ENCODE assay signal across 19 cellular contexts in genomic region chr12:4044736-4045432, GRCh38.
DNase-seq lines count a peak whose midpoint lies in the region; ATAC-seq and TF ChIP-seq lines count a peak whose summit lies in the region.
"Had no signal": no experiment of that assay in that cellular context is flagged by ENCODE, and none has a peak within 500 bp of the region (broad histone marks: within the 10 kb centered on the region; RNA-seq: fewer than 3 reads in every experiment).

No MANE protein-coding gene starts in this region.

- H3K27ac Mint-ChIP-seq in endodermal cell: no peak overlapping the region

- no peaks in the 10 kb centered on the region for H3K36me3 ChIP-seq in right atrium auricular region
- H3K36me3 ChIP-seq in endodermal cell (ENCODE audit: control insufficient read depth, insufficient read depth, low read length): no peaks in the 10 kb centered on the region
- H3K36me3 ChIP-seq in neuronal stem cell (replicated peaks in 1 of 2; ENCODE audit: control insufficient read depth in 2 of 2, insufficient read depth in 2 of 2, low read length in 2 of 2): no peaks in the 10 kb centered on the region
- H3K36me3 ChIP-seq in MG63: no peaks in the 10 kb centered on the region
- H3K36me3 ChIP-seq in gastroesophageal sphincter: no peaks in the 10 kb centered on the region

- H2BK120ac ChIP-seq in neuronal stem cell (ENCODE audit: low read depth, low read length): no peak overlapping the region

- no peak overlapping the region for H3K4me2 ChIP-seq in neuronal stem cell (ENCODE audit: insufficient read depth, low read length, poor library complexity, severe bottlenecking)
- H3K4me2 ChIP-seq: PC-9 had no signal

- peak overlapping the region; percentile 59 for H2AK5ac ChIP-seq in neuronal stem cell (ENCODE audit: low read depth, low read length)

- DNase-seq in left cardiac atrium: no peak
- no peak for DNase-seq in right atrium auricular region (ENCODE audit: low spot score)
- DNase-seq in NCI-H82 treated with DMSO at 0.1 percent for 48 hours (lab: John Stamatoyannopoulos, UW; ENCODE audit: unreplicated experiment): peak; percentile 41
- peak; percentile 44 for DNase-seq in endodermal cell
- no peak for DNase-seq in neuronal stem cell (ENCODE audit: low spot score)
- no peak for DNase-seq in MG63
- no peak for DNase-seq in SHP77 treated with DMSO at 0.1 percent for 48 hours (lab: John Stamatoyannopoulos, UW)
- DNase-seq: ACHN; C1 segment of cervical spinal cord; CD8-positive, alpha-beta memory T cell; KG1; MV-4-11; NCI-H1694 treated with DMSO at 0.1 percent for 48 hours; NCI-H2107; NCI-H510A; NCI-H748 treated with DMSO at 0.1 percent for 48 hours; PC-9 had no signal

- H3K4me1 Mint-ChIP-seq in endodermal cell: peaks cover 19% of the 10 kb centered on the region
- H3K4me1 Mint-ChIP-seq: CD8-positive, alpha-beta memory T cell had no signal

- H2BK15ac ChIP-seq in neuronal stem cell (ENCODE audit: low read length): peak overlapping the region; percentile 8

- H2BK5ac ChIP-seq in neuronal stem cell (ENCODE audit: low read length): no peak overlapping the region

- peak overlapping the region; percentile 64 for H2BK12ac ChIP-seq in neuronal stem cell (ENCODE audit: low read length)

- no peak overlapping the region for H3K4me3 Mint-ChIP-seq in endodermal cell
- H3K4me3 Mint-ChIP-seq: CD8-positive, alpha-beta memory T cell had no signal

- no peaks in the 10 kb centered on the region for H3K9me3 ChIP-seq in right atrium auricular region
- H3K9me3 ChIP-seq in endodermal cell (ENCODE audit: control insufficient read depth, low read length): peaks cover 19% of the 10 kb centered on the region
- H3K9me3 ChIP-seq in neuronal stem cell (replicated peaks in 1 of 2; ENCODE audit: control insufficient read depth in 2 of 2, insufficient read depth in 1 of 2, low read depth in 1 of 2, low read length in 2 of 2): peaks cover 4 to 15% of the 10 kb centered on the region in 2 donors
- H3K9me3 ChIP-seq in MG63: no peaks in the 10 kb centered on the region
- no peaks in the 10 kb centered on the region for H3K9me3 ChIP-seq in gastroesophageal sphincter

- no peak overlapping the region for H3K14ac ChIP-seq in neuronal stem cell (ENCODE audit: low read length)

- H2AFZ ChIP-seq in neuronal stem cell (ENCODE audit: low read length): no peak overlapping the region
- H2AFZ ChIP-seq: PC-9 had no signal

- peak overlapping the region; percentile 85 for H3K18ac ChIP-seq in neuronal stem cell (ENCODE audit: low read length)

- no peak overlapping the region for H3K23ac ChIP-seq in neuronal stem cell (ENCODE audit: low read depth, low read length, poor library complexity)

- ATAC-seq in left cardiac atrium (peak; percentile 18 to 79), gastroesophageal sphincter (no peak)

- peaks cover 10% of the 10 kb centered on the region for H3K36me3 Mint-ChIP-seq in endodermal cell (ENCODE audit: low read depth)

- 94 to 99% methylated on average over 11 to 14 of the region's 14 CpGs for WGBS in endodermal cell (ENCODE audit: insufficient coverage in 1 of 2, insufficient read length in 1 of 2), 2 experiments
- no CpG with 5 or more reads among the region's 14 CpGs for WGBS in neuronal stem cell (ENCODE audit: extremely low coverage in 2 of 2, insufficient read length in 2 of 2, insufficient replicate concordance in 1 of 2), 2 donors
- WGBS in gastroesophageal sphincter (ENCODE audit: low coverage in 1 of 2), 2 donors: 78% methylated on average over 9 of the region's 14 CpGs; no CpG with 5 or more reads in 1 of the 2 donors

- no peak overlapping the region for H3K9ac ChIP-seq in endodermal cell (ENCODE audit: extremely low read depth, low read length, poor library complexity, severe bottlenecking)
- no peak overlapping the region for H3K9ac ChIP-seq in neuronal stem cell (ENCODE audit: low read depth, low read length, poor library complexity)

- H4K91ac ChIP-seq in neuronal stem cell (ENCODE audit: low read depth, low read length, poor library complexity): no peak overlapping the region

- H3K4me3 ChIP-seq in right atrium auricular region: no peak overlapping the region
- no peak overlapping the region for H3K4me3 ChIP-seq in endodermal cell (ENCODE audit: low read length)
- H3K4me3 ChIP-seq in neuronal stem cell (ENCODE audit: low read length in 2 of 2): no peak overlapping the region
- H3K4me3 ChIP-seq in MG63: no peak overlapping the region
- H3K4me3 ChIP-seq in gastroesophageal sphincter: no peak overlapping the region
- H3K4me3 ChIP-seq: PC-9 had no signal

- H3K27me3 Mint-ChIP-seq in endodermal cell (ENCODE audit: insufficient read depth): peaks cover 26% of the 10 kb centered on the region

- no peak overlapping the region for H3K4ac ChIP-seq in neuronal stem cell (ENCODE audit: low read length)

- no peak for TF ChIP-seq POLR2A in gastroesophageal sphincter (IDR thresholded peaks at IDR 0.05)

- H3K79me1 ChIP-seq in neuronal stem cell (ENCODE audit: low read depth, low read length): no peaks in the 10 kb centered on the region

- intact Hi-C loops in left cardiac atrium (cut with DNase I): no loop called here

- H3K9me3 Mint-ChIP-seq in endodermal cell: peaks cover 24% of the 10 kb centered on the region
- H3K9me3 Mint-ChIP-seq: CD8-positive, alpha-beta memory T cell had no signal

- H3K27ac ChIP-seq in right atrium auricular region: no peak overlapping the region
- no peak overlapping the region for H3K27ac ChIP-seq in endodermal cell (ENCODE audit: low read depth, low read length)
- peak overlapping the region; percentile 30 for H3K27ac ChIP-seq in neuronal stem cell (replicated peaks; ENCODE audit: low read length)
- H3K27ac ChIP-seq in gastroesophageal sphincter: no peak overlapping the region
- H3K27ac ChIP-seq: PC-9, RWPE1 had no signal

- H3K27me3 ChIP-seq in right atrium auricular region (no peaks in the 10 kb centered on the region), endodermal cell (ENCODE audit: control insufficient read depth, insufficient read depth, low read length, poor library complexity, severe bottlenecking) (no peaks in the 10 kb centered on the region), neuronal stem cell (ENCODE audit: control insufficient read depth in 3 of 3, insufficient read depth in 3 of 3, low read depth in 1 of 3, low read length in 3 of 3) (no peaks in the 10 kb centered on the region), MG63 (no peaks in the 10 kb centered on the region), gastroesophageal sphincter (peaks cover 3% of the 10 kb centered on the region)

- TF ChIP-seq CTCF in right atrium auricular region (IDR thresholded peaks at IDR 0.05) (no peak), endodermal cell (conservative IDR thresholded peaks at IDR 0.05) (no peak), gastroesophageal sphincter (IDR thresholded peaks at IDR 0.05) (no peak)

- H4K8ac ChIP-seq in neuronal stem cell (ENCODE audit: low read depth, low read length): no peak overlapping the region

- no peak for TF ChIP-seq EP300 in gastroesophageal sphincter (IDR thresholded peaks at IDR 0.05)

- H3K4me1 ChIP-seq in right atrium auricular region (no peaks in the 10 kb centered on the region), endodermal cell (ENCODE audit: control insufficient read depth, insufficient read depth, low read length) (no peaks in the 10 kb centered on the region), neuronal stem cell (ENCODE audit: control insufficient read depth in 2 of 2, insufficient read depth in 1 of 2, low read depth in 1 of 2, low read length in 2 of 2) (peaks cover 11 to 18% of the 10 kb centered on the region in 2 donors), gastroesophageal sphincter (no peaks in the 10 kb centered on the region)

Comparison
In these comparisons a context has a peak if more than half of its experiments do, and no peak if none do; other contexts are left out.
1. DNase-seq: peak in NCI-H82 treated with DMSO at 0.1 percent for 48 hours (single experiment) and endodermal cell (single experiment); none in left cardiac atrium (single experiment), right atrium auricular region (single experiment), neuronal stem cell (single experiment), MG63 (single experiment) and SHP77 treated with DMSO at 0.1 percent for 48 hours (single experiment).